ENCODE assay signal across 2 cellular contexts in genomic region chr11:133619973-133620372, GRCh38.
TF ChIP-seq lines count a peak whose summit lies in the region.

No MANE protein-coding gene starts in this region.

TF ChIP-seq in SK-N-SH, 30 proteins besides CTCF, POLR2A, EP300 and RAD21 (continued from another document):
- TF ChIP-seq USF2 (IDR thresholded peaks at IDR 0.05; ENCODE audit: borderline replicate concordance, low read depth, low read length): no peak
- no peak for TF ChIP-seq JUND (IDR thresholded peaks at IDR 0.05)
- TF ChIP-seq GATA2 (CRISPR knock-in tag; IDR thresholded peaks at IDR 0.05): no peak
- TF ChIP-seq SMC3 (IDR thresholded peaks at IDR 0.05; ENCODE audit: low read depth, low read length): no peak
- TF ChIP-seq POLR2AphosphoS5 (IDR thresholded peaks at IDR 0.05; ENCODE audit: low read depth, low read length): no peak
- no peak for TF ChIP-seq RXRA (IDR thresholded peaks at IDR 0.05; ENCODE audit: borderline replicate concordance, low read depth)

TF ChIP-seq in SK-N-SH treated with all-trans-retinoic acid at 6 μM for 48 hours, 23 proteins besides CTCF, POLR2A, EP300 and RAD21 (continued from another document):
- TF ChIP-seq, protein P1, sequence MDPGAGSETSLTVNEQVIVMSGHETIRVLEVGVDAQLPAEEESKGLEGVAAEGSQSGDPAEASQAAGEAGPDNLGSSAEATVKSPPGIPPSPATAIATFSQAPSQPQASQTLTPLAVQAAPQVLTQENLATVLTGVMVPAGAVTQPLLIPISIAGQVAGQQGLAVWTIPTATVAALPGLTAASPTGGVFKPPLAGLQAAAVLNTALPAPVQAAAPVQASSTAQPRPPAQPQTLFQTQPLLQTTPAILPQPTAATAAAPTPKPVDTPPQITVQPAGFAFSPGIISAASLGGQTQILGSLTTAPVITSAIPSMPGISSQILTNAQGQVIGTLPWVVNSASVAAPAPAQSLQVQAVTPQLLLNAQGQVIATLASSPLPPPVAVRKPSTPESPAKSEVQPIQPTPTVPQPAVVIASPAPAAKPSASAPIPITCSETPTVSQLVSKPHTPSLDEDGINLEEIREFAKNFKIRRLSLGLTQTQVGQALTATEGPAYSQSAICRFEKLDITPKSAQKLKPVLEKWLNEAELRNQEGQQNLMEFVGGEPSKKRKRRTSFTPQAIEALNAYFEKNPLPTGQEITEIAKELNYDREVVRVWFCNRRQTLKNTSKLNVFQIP (CRISPR knock-in tag; IDR thresholded peaks at IDR 0.05; ENCODE audit: borderline replicate concordance, low read depth): no peak
- TF ChIP-seq BACH2 (CRISPR knock-in tag; IDR thresholded peaks at IDR 0.05; ENCODE audit: borderline replicate concordance): no peak
